ENCODE assay signal across 8 cellular contexts in the genomic region with DNA sequence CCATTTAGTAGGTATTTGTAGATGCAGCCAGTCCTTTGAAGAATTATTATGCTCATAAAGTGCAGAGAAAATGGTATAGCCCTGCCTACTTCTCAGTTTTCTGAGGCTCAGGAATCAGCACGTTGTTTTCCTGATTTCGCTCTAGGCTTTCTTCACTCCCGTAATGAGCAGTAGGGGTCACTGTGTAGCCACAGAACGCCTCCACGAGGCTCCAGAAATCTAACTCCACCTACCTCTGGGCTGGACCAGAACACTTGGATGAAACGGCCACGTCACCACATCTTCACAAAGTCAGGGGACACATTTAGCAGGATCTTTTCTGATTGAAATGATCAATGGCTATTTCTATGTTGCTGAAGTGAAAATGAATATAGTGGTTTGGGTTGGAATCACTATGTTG. TPM values are rescaled to one million over a fixed set of nuclear protein-coding genes. Genes with fewer than 3 reads are reported as not detected.
DNase-seq lines count a peak whose midpoint lies in the region; ATAC-seq, FAIRE-seq and TF ChIP-seq lines count a peak whose summit lies in the region.

No MANE protein-coding gene starts in this region.

- no peaks in the 10 kb centered on the region for H3K27me3 ChIP-seq in upper lobe of left lung

- peaks cover 26% of the 10 kb centered on the region for H3K4me1 Mint-ChIP-seq in nephron progenitor cell

- POLR2A ChIA-PET in A549 (lab: Yijun Ruan, JAX) = no interaction called here

- FAIRE-seq in A549 (lab: Jason Lieb, UNC) (no peak), GM12892 (lab: Jason Lieb, UNC) (peak; percentile 86)

- no peak overlapping the region for H3K4me3 Mint-ChIP-seq in nephron progenitor cell

- H3K27me3 Mint-ChIP-seq in nephron progenitor cell (ENCODE audit: low read depth, poor library complexity) = peaks cover 32% of the 10 kb centered on the region

- TF ChIP-seq CTCF in A549 (IDR thresholded peaks at IDR 0.05) (peak; percentile 67), nephron progenitor cell (IDR thresholded peaks at IDR 0.05) (peak; percentile 68), upper lobe of left lung (IDR thresholded peaks at IDR 0.05) (peak in 5 of 6 experiments; percentile 52 to 74 (median 55))

- TF ChIP-seq POLR2A in A549 (IDR thresholded peaks at IDR 0.05; ENCODE audit: low read length) (no peak), GM12892 (IDR thresholded peaks at IDR 0.05; ENCODE audit: low read depth, low read length) (no peak), upper lobe of left lung (IDR thresholded peaks at IDR 0.05) (no peak)

- H3K4me3 ChIP-seq in A549 = no peak overlapping the region
- H3K4me3 ChIP-seq in upper lobe of left lung = no peak overlapping the region

- 0 out of 3 replicates have a peak, but pooled peaks cover 4% of the 10 kb centered on the region for H3K4me1 ChIP-seq in A549
- H3K4me1 ChIP-seq in upper lobe of left lung = peaks cover 2 to 20% (median 4%) of the 10 kb centered on the region in 4 donors

- peak overlapping the region; percentile 52 for H3K4me2 ChIP-seq in A549

- in situ Hi-C loops in KBM-7 (cut with MboI; ENCODE audit: low pct_unique_long_range_greater_than_20kb, low sequenced_read_pairs) = loop anchor here (10.0 to 25.0 kb wide), 2 partner anchors 440 to 613 kb away; a partner anchor contains a TSS

- ATAC-seq in A549 (peak; percentile 91 to 94), upper lobe of left lung (ENCODE audit: low FRiP score in 2 of 2) (peak; percentile 87 to 96)

- H3K27ac ChIP-seq in A549 (no peak overlapping the region), upper lobe of left lung (no peak overlapping the region)

- no peaks in the 10 kb centered on the region for H3K36me3 ChIP-seq in upper lobe of left lung

- CTCF ChIA-PET in A549 (lab: Yijun Ruan, JAX) = interaction anchor here (0.7 to 8.4 kb wide), 16 partner anchors 8 to 609 kb away, joined by 3 to 96 read pairs (median 6); a partner anchor contains a TSS

- no peak for TF ChIP-seq EP300 in A549 (IDR thresholded peaks at IDR 0.05)
- TF ChIP-seq EP300 in upper lobe of left lung (IDR thresholded peaks at IDR 0.05) = no peak

- no peaks in the 10 kb centered on the region for H3K36me3 Mint-ChIP-seq in nephron progenitor cell (ENCODE audit: low read depth)

- H3K9me3 ChIP-seq in A549 = no peaks in the 10 kb centered on the region
- H3K9me3 ChIP-seq in upper lobe of left lung = no peaks in the 10 kb centered on the region

- peak; percentile 68 to 77 for TF ChIP-seq RAD21 in A549 (conservative IDR thresholded peaks at IDR 0.05 in 1 of 2, IDR thresholded peaks at IDR 0.05 in 1 of 2)

- WGBS in A549 (ENCODE audit: missing lambda C conversion rate) = 0% methylated on average over 7 of the region's 7 CpGs
- WGBS in upper lobe of left lung, 2 donors = 0 to 1% methylated on average over 7 of the region's 7 CpGs

- peaks cover 12% of the 10 kb centered on the region for H3K9me3 Mint-ChIP-seq in nephron progenitor cell

- peak; percentile 76 to 81 for DNase-seq in A549 (ENCODE audit: low read depth in 1 of 2, low spot score in 1 of 2)
- DNase-seq in GM12892 (ENCODE audit: insufficient read length) = peak; percentile 46
- peak; percentile 77 for DNase-seq in KBM-7
- peak; percentile 78 for DNase-seq in OCI-M1 (lab: John Stamatoyannopoulos, UW)
- DNase-seq in activated T-cell treated with anti-CD3 and anti-CD28 coated beads, Interleukin-2, amount 50 U/mL, for 48 hours = peak; percentile 63 to 69
- peak; percentile 70 for DNase-seq in fibroblast of gingiva (ENCODE audit: low read depth)
- peak; percentile 66 for DNase-seq in nephron progenitor cell
- DNase-seq in upper lobe of left lung = peak in 1 of 2 donors; percentile 75

- no peak overlapping the region for H3K27ac Mint-ChIP-seq in nephron progenitor cell

TF ChIP-seq in A549, 52 proteins besides CTCF, POLR2A, EP300 and RAD21:
- TF ChIP-seq KDM5A (IDR thresholded peaks at IDR 0.05) (no peak), JUNB (IDR thresholded peaks at IDR 0.05) (no peak), BHLHE40 (IDR thresholded peaks at IDR 0.05; ENCODE audit: low read depth, low read length) (no peak), SMC3 (IDR thresholded peaks at IDR 0.05) (peak; percentile 39; the same call in 2 of the 3 replicates), FOXS1 (CRISPR knock-in tag; IDR thresholded peaks at IDR 0.05) (no peak), CEBPB (IDR thresholded peaks at IDR 0.05) (no peak), HDAC2 (IDR thresholded peaks at IDR 0.05) (no peak), ZSCAN20 (CRISPR knock-in tag; IDR thresholded peaks at IDR 0.05) (no peak), RNF2 (IDR thresholded peaks at IDR 0.05; ENCODE audit: borderline replicate concordance, low read depth) (no peak), GATA3 (IDR thresholded peaks at IDR 0.05; ENCODE audit: borderline replicate concordance) (no peak), RFX5 (IDR thresholded peaks at IDR 0.05) (no peak), ZC3H11A (IDR thresholded peaks at IDR 0.05) (no peak), MYC (IDR thresholded peaks at IDR 0.05; ENCODE audit: borderline replicate concordance, low read length) (0 out of 2 replicates have a peak, but pooled peaks have one; percentile 41), PHF8 (IDR thresholded peaks at IDR 0.05; ENCODE audit: borderline replicate concordance, low read depth) (no peak), CBX8 (IDR thresholded peaks at IDR 0.05) (no peak), SREBF2 (IDR thresholded peaks at IDR 0.05) (no peak), CBX2 (IDR thresholded peaks at IDR 0.05; ENCODE audit: borderline replicate concordance, low read depth) (no peak), ZFP36 (IDR thresholded peaks at IDR 0.05; ENCODE audit: borderline replicate concordance, partially characterized antibody) (no peak), HOXA7 (CRISPR knock-in tag; IDR thresholded peaks at IDR 0.05) (no peak)
- TF ChIP-seq, protein P1, sequence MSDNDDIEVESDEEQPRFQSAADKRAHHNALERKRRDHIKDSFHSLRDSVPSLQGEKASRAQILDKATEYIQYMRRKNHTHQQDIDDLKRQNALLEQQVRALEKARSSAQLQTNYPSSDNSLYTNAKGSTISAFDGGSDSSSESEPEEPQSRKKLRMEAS (IDR thresholded peaks at IDR 0.05) = peak; percentile 52
- TF ChIP-seq, protein P2, sequence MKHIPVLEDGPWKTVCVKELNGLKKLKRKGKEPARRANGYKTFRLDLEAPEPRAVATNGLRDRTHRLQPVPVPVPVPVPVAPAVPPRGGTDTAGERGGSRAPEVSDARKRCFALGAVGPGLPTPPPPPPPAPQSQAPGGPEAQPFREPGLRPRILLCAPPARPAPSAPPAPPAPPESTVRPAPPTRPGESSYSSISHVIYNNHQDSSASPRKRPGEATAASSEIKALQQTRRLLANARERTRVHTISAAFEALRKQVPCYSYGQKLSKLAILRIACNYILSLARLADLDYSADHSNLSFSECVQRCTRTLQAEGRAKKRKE (CRISPR knock-in tag; IDR thresholded peaks at IDR 0.05; ENCODE audit: low read depth) = no peak
- TF ChIP-seq, protein P3, sequence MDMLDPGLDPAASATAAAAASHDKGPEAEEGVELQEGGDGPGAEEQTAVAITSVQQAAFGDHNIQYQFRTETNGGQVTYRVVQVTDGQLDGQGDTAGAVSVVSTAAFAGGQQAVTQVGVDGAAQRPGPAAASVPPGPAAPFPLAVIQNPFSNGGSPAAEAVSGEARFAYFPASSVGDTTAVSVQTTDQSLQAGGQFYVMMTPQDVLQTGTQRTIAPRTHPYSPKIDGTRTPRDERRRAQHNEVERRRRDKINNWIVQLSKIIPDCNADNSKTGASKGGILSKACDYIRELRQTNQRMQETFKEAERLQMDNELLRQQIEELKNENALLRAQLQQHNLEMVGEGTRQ (IDR thresholded peaks at IDR 0.05) = no peak

RNA-seq across cellular contexts. Expression of a gene that starts 49.8 kb away (rescaled TPM):
- polyA plus RNA-seq in A549 (2011; rRNA removed) (125 and 132 TPM in 2 replicates), A549 (2017; fragmentation: RNase III; extraction: RNeasy Plus Mini Kit Qiagen cat#74134 plus additional on column Dnase treatment) (93.1 to 99.6 TPM (median 93.4 TPM) in 3 replicates)
- polyA plus RNA-seq in A549 (2012; cell fraction: cytosol; rRNA removed) = 70.0 and 94.7 TPM in 2 replicates
- polyA plus RNA-seq in A549 (2012; cell fraction: nucleus; rRNA removed) = 45.4 and 53.6 TPM in 2 replicates
- polyA minus RNA-seq in A549 (2011; rRNA and poly(A)+ RNA removed) = 38.5 and 41.4 TPM in 2 replicates
- 290 TPM for polyA plus RNA-seq in GM12892 (2012; ENCODE audit: missing spikeins)
- 100 to 1,000 TPM in 3 of 6 donors, 10 to 100 TPM in 3; 29.3 to 104 (median 85.6) TPM for total RNA-seq in upper lobe of left lung
